Comparison of ENCODE assay signal across 8 cellular contexts in the genomic region with DNA sequence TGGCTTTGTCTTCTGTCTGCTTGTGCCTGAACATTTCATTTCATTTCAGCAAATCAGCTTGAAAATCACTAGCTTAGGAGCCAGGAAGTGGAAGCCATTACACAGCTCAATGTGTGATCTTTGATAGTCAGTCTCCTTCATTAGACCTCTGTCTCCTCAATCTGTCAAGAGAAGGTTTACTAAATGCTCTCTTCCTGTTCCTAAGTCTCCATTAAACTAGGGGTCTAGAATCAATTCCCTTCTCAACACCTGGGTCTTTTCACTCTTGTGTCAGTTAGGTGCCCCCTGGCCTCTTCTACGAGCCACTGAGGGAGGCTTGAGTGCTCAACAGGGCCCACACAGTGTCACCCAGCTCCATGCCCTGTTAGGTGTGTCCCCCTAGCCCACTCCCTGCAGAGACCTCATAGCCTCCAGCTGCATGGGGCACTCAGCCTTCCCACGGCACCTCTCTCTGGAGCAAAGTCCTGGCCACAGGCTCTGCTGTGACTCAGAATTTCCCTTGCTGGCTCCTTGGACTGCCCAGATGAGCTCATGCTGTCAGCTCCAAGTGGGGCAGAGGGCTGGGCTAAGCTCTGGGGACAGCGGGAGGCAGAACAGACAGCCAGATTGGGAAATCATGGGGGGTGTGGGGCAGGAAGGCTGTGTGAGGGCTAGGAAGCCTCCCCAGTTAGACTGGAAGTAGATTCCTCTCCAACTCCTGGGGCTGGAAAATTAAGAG.
DNase-seq lines count a peak whose midpoint lies in the region; ATAC-seq and TF ChIP-seq lines count a peak whose summit lies in the region.

No MANE protein-coding gene starts in this region.

- no peaks in the 10 kb centered on the region for H3K27me3 ChIP-seq in mesenchymal stem cell (ENCODE audit: control insufficient read depth in 1 of 2, insufficient read depth in 1 of 2, low read length in 2 of 2)

- peaks cover 12 to 37% of the 10 kb centered on the region in 2 experiments for H3K36me3 ChIP-seq in mesenchymal stem cell (ENCODE audit: control insufficient read depth in 1 of 2, insufficient read depth in 2 of 2, low read depth in 1 of 2, low read length in 2 of 2)

- H3K27ac ChIP-seq in mesenchymal stem cell (ENCODE audit: low read length, poor library complexity, severe bottlenecking): peak overlapping the region; percentile 91

- no peaks in the 10 kb centered on the region for H3K27me3 Mint-ChIP-seq in dendritic cell treated with granulocyte-macrophage colony-stimulating factor and Interleukin-4, amounts not matched to agents 40 ng/mL and 50 ng/mL, for 4 days
- H3K27me3 Mint-ChIP-seq in type B pancreatic cell: no peaks in the 10 kb centered on the region

- H3K9me3 ChIP-seq in mesenchymal stem cell (ENCODE audit: control insufficient read depth, low read length): no peaks in the 10 kb centered on the region

- intact Hi-C loops in dendritic cell treated with granulocyte-macrophage colony-stimulating factor and Interleukin-4, amounts not matched to agents 40 ng/mL and 50 ng/mL, for 4 days (cut with micrococcal nuclease): loop anchor here (5.0 kb wide), 1 partner anchor 34 kb away; no protein-coding TSS in a partner anchor

- H2BK15ac ChIP-seq in mesenchymal stem cell (ENCODE audit: low read depth, poor library complexity, severe bottlenecking): peak overlapping the region; percentile 53

- peak overlapping the region; percentile 97 for H4K91ac ChIP-seq in mesenchymal stem cell (ENCODE audit: low read length)

- H3K14ac ChIP-seq in mesenchymal stem cell (ENCODE audit: low read length in 2 of 2): peak overlapping the region in 1 of 2 experiments; percentile 13

- TF ChIP-seq CTCF in type B pancreatic cell (conservative IDR thresholded peaks at IDR 0.05): no peak

- H3K4me3 ChIP-seq in mesenchymal stem cell (ENCODE audit: insufficient read depth in 1 of 2, low read depth in 1 of 2, low read length in 2 of 2): no peak overlapping the region

- H2BK120ac ChIP-seq in mesenchymal stem cell (ENCODE audit: low read depth, low read length): peak overlapping the region; percentile 36

- H4K8ac ChIP-seq in mesenchymal stem cell (ENCODE audit: low read length): peak overlapping the region; percentile 95

- H2BK12ac ChIP-seq in mesenchymal stem cell (ENCODE audit: low read length in 2 of 2): peak overlapping the region; percentile 41 to 91

- peak overlapping the region; percentile 86 to 90 for H3K4ac ChIP-seq in mesenchymal stem cell (ENCODE audit: low read depth in 1 of 2, low read length in 2 of 2)

- DNase-seq in C1 segment of cervical spinal cord (lab: John Stamatoyannopoulos, UW) (peak in 11 of 14 donors; percentile 30 to 90 (median 68)), NOMO-1 treated with dmso at 0.1 percent for 144 hours (lab: John Stamatoyannopoulos, UW; ENCODE audit: unreplicated experiment) (peak; percentile 68), mesenchymal stem cell (peak; percentile 100), type B pancreatic cell (ENCODE audit: extremely low spot score, unreplicated experiment) (no peak)

- H3K23ac ChIP-seq in mesenchymal stem cell (ENCODE audit: low read length in 2 of 2): no peak overlapping the region

- peaks cover 83% of the 10 kb centered on the region for H3K4me1 Mint-ChIP-seq in dendritic cell treated with granulocyte-macrophage colony-stimulating factor and Interleukin-4, amounts not matched to agents 40 ng/mL and 50 ng/mL, for 4 days (ENCODE audit: low read depth)
- H3K4me1 Mint-ChIP-seq in type B pancreatic cell (ENCODE audit: unreplicated experiment): peaks cover 21% of the 10 kb centered on the region

- H2AK5ac ChIP-seq in mesenchymal stem cell (ENCODE audit: low read length, severe bottlenecking): peak overlapping the region; percentile 91

- ATAC-seq in GM19452 (IDR thresholded peaks at IDR 0.05; ENCODE audit: unreplicated experiment) (no peak), HG02571 (IDR thresholded peaks at IDR 0.05; ENCODE audit: unreplicated experiment) (no peak), HG02938 (IDR thresholded peaks at IDR 0.05; ENCODE audit: unreplicated experiment) (no peak)

- H3K27ac Mint-ChIP-seq in dendritic cell treated with granulocyte-macrophage colony-stimulating factor and Interleukin-4, amounts not matched to agents 40 ng/mL and 50 ng/mL, for 4 days: peak overlapping the region; percentile 91
- peak overlapping the region; percentile 52 for H3K27ac Mint-ChIP-seq in type B pancreatic cell

- H3K4me1 ChIP-seq in mesenchymal stem cell (ENCODE audit: control insufficient read depth, insufficient read depth, low read depth, low read length): peaks cover 49% of the 10 kb centered on the region

- H3K9ac ChIP-seq in mesenchymal stem cell (ENCODE audit: low read length): peak overlapping the region; percentile 81

- H3K4me3 Mint-ChIP-seq in dendritic cell treated with granulocyte-macrophage colony-stimulating factor and Interleukin-4, amounts not matched to agents 40 ng/mL and 50 ng/mL, for 4 days: peak overlapping the region; percentile 25
- H3K4me3 Mint-ChIP-seq in type B pancreatic cell: no peak overlapping the region

- 0% methylated on average over 3 of the region's 3 CpGs for WGBS in mesenchymal stem cell

- H3K9me3 Mint-ChIP-seq in dendritic cell treated with granulocyte-macrophage colony-stimulating factor and Interleukin-4, amounts not matched to agents 40 ng/mL and 50 ng/mL, for 4 days: no peaks in the 10 kb centered on the region
- no peaks in the 10 kb centered on the region for H3K9me3 Mint-ChIP-seq in type B pancreatic cell

- no peak overlapping the region for H2BK5ac ChIP-seq in mesenchymal stem cell (ENCODE audit: low read depth, low read length, poor library complexity, severe bottlenecking)

- H3K36me3 Mint-ChIP-seq in dendritic cell treated with granulocyte-macrophage colony-stimulating factor and Interleukin-4, amounts not matched to agents 40 ng/mL and 50 ng/mL, for 4 days (ENCODE audit: low read depth): no peaks in the 10 kb centered on the region
- peaks cover 11% of the 10 kb centered on the region for H3K36me3 Mint-ChIP-seq in type B pancreatic cell

- H3K4me2 ChIP-seq in mesenchymal stem cell (ENCODE audit: low read length, poor library complexity, severe bottlenecking): peak overlapping the region; percentile 39

- peak overlapping the region; percentile 96 to 97 for H3K18ac ChIP-seq in mesenchymal stem cell (ENCODE audit: low read depth in 1 of 2, low read length in 2 of 2)

- H2AFZ ChIP-seq in mesenchymal stem cell (ENCODE audit: low read depth, low read length): no peak overlapping the region

- H3K79me1 ChIP-seq in mesenchymal stem cell (replicated peaks; ENCODE audit: low read length, poor library complexity, severe bottlenecking): peaks cover 28% of the 10 kb centered on the region
